Comparison of ENCODE assay signal across 29 cellular contexts in the genomic region with DNA sequence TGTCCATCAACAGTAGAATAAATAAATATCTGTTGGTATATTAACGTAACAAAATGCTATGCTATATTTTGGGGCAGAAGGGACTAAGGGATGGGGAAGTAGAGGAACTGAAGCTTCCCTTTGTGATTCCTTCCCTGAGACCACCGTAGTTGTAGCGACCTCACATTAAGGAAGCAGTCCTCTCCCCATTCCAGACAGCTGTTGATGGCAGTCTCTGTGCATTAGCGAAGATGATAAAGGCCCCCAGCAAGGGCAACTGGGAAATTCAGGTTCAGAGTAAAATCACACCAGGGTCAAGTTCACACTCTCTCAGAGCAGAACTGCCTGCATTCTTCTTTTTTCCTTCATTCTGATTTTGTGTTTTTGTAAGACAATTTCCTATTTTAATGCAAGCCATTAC.
"Had no signal": no experiment of that assay in that cellular context is flagged by ENCODE, and none has a peak within 500 bp of the region (broad histone marks: within the 10 kb centered on the region; RNA-seq: fewer than 3 reads in every experiment).

No MANE protein-coding gene starts in this region.

- ATAC-seq: naive thymus-derived CD8-positive, alpha-beta T cell; natural killer cell treated with Interleukin-12 subunit alpha and Interleukin-12 subunit beta and Interleukin-15 and Interleukin-18, amount 100 ng/mL, for 72 hours; pancreas; psoas muscle; right cardiac atrium; right lobe of liver; stimulated activated effector memory CD8-positive, alpha-beta T cell treated with anti-CD3 and anti-CD28 coated beads, Interleukin-12 subunit alpha, Interleukin-12 subunit beta, amount 100 ng/mL, for 72 hours; stimulated activated naive B cell treated with anti-CD40 and anti-IgM and Interleukin-4, amounts not matched to agents 10 μg/mL and 1 μg/mL and 100 μg/mL, for 72 hours; stimulated activated naive CD8-positive, alpha-beta T cell treated with anti-CD3 and anti-CD28 coated beads, Interleukin-15, amount 100 ng/mL, for 72 hours had no signal

- DNase-seq: naive B cell; naive thymus-derived CD8-positive, alpha-beta T cell; nephron progenitor cell; nucleus accumbens; pancreas; psoas muscle; right cardiac atrium; right lobe of liver; sigmoid colon; small intestine; stimulated activated CD4-positive, alpha-beta T cell treated with anti-CD3 and anti-CD28 coated beads, Interleukin-15, amount 100 ng/mL, for 24 hours; stimulated activated CD4-positive, alpha-beta T cell treated with anti-CD3 and anti-CD28 coated beads, Interleukin-2, amount 100 ng/mL, for 24 hours; stimulated activated CD4-positive, alpha-beta T cell treated with anti-CD3 and anti-CD28 coated beads, Interleukin-2, amount 100 ng/mL, for 48 hours; stimulated activated CD4-positive, alpha-beta T cell treated with anti-CD3 and anti-CD28 coated beads, Interleukin-4, amount 100 ng/mL, for 24 hours; stimulated activated naive B cell treated with anti-CD40 and anti-IgM and Interleukin-4, amounts not matched to agents 10 μg/mL and 1 μg/mL and 100 μg/mL, for 72 hours; stimulated activated naive CD4-positive, alpha-beta T cell treated with Interleukin-2 at 50 U/mL for 16 hours; stimulated activated naive CD8-positive, alpha-beta T cell treated with anti-CD3 and anti-CD28 coated beads, Interleukin-15, amount 100 ng/mL, for 72 hours; substantia nigra; testis; tibial artery; transverse colon; upper lobe of left lung had no signal

- H3K4me1 Mint-ChIP-seq: naive B cell; naive thymus-derived CD8-positive, alpha-beta T cell; nephron progenitor cell; neural crest cell; stimulated activated effector memory CD8-positive, alpha-beta T cell treated with anti-CD3 and anti-CD28 coated beads, Interleukin-12 subunit alpha, Interleukin-12 subunit beta, amount 100 ng/mL, for 72 hours; stimulated activated naive B cell treated with anti-CD40 and anti-IgM and Interleukin-4, amounts not matched to agents 10 μg/mL and 1 μg/mL and 100 μg/mL, for 72 hours; stimulated activated naive CD8-positive, alpha-beta T cell treated with anti-CD3 and anti-CD28 coated beads, Interleukin-15, amount 100 ng/mL, for 72 hours had no signal

- H3K9me3 ChIP-seq: neutrophil, pancreas, psoas muscle, right lobe of liver, sigmoid colon, suprapubic skin, testis, tibial artery, transverse colon, upper lobe of left lung, vagina had no signal

- H3K27me3 ChIP-seq: neutrophil, pancreas, sigmoid colon, testis, transverse colon, upper lobe of left lung, vagina had no signal

- H3K4me1 ChIP-seq: pancreas, psoas muscle, right lobe of liver, sigmoid colon, suprapubic skin, testis, tibial artery, transverse colon, upper lobe of left lung, vagina had no signal

- H3K4me3 Mint-ChIP-seq: naive B cell; naive thymus-derived CD8-positive, alpha-beta T cell; natural killer cell treated with Interleukin-12 subunit alpha and Interleukin-12 subunit beta and Interleukin-15 and Interleukin-18, amount 100 ng/mL, for 72 hours; nephron progenitor cell; neural crest cell; stimulated activated effector memory CD8-positive, alpha-beta T cell treated with anti-CD3 and anti-CD28 coated beads, Interleukin-12 subunit alpha, Interleukin-12 subunit beta, amount 100 ng/mL, for 72 hours; stimulated activated naive B cell treated with anti-CD40 and anti-IgM and Interleukin-4, amounts not matched to agents 10 μg/mL and 1 μg/mL and 100 μg/mL, for 72 hours; stimulated activated naive CD8-positive, alpha-beta T cell treated with anti-CD3 and anti-CD28 coated beads, Interleukin-15, amount 100 ng/mL, for 72 hours had no signal

- H3K27me3 Mint-ChIP-seq: progenitor cell of endocrine pancreas had no signal

- H3K9me3 Mint-ChIP-seq: natural killer cell treated with Interleukin-12 subunit alpha and Interleukin-12 subunit beta and Interleukin-15 and Interleukin-18, amount 100 ng/mL, for 72 hours; stimulated activated effector memory CD8-positive, alpha-beta T cell treated with anti-CD3 and anti-CD28 coated beads, Interleukin-12 subunit alpha, Interleukin-12 subunit beta, amount 100 ng/mL, for 72 hours; stimulated activated naive B cell treated with anti-CD40 and anti-IgM and Interleukin-4, amounts not matched to agents 10 μg/mL and 1 μg/mL and 100 μg/mL, for 72 hours; stimulated activated naive CD8-positive, alpha-beta T cell treated with anti-CD3 and anti-CD28 coated beads, Interleukin-15, amount 100 ng/mL, for 72 hours had no signal

- H3K27ac Mint-ChIP-seq: naive B cell; naive thymus-derived CD8-positive, alpha-beta T cell; natural killer cell treated with Interleukin-12 subunit alpha and Interleukin-12 subunit beta and Interleukin-15 and Interleukin-18, amount 100 ng/mL, for 72 hours; nephron progenitor cell; progenitor cell of endocrine pancreas; stimulated activated effector memory CD8-positive, alpha-beta T cell treated with anti-CD3 and anti-CD28 coated beads, Interleukin-12 subunit alpha, Interleukin-12 subunit beta, amount 100 ng/mL, for 72 hours; stimulated activated naive B cell treated with anti-CD40 and anti-IgM and Interleukin-4, amounts not matched to agents 10 μg/mL and 1 μg/mL and 100 μg/mL, for 72 hours; stimulated activated naive CD8-positive, alpha-beta T cell treated with anti-CD3 and anti-CD28 coated beads, Interleukin-15, amount 100 ng/mL, for 72 hours had no signal

- H3K36me3 Mint-ChIP-seq: naive B cell; natural killer cell treated with Interleukin-12 subunit alpha and Interleukin-12 subunit beta and Interleukin-15 and Interleukin-18, amount 100 ng/mL, for 72 hours; stimulated activated effector memory CD8-positive, alpha-beta T cell treated with anti-CD3 and anti-CD28 coated beads, Interleukin-12 subunit alpha, Interleukin-12 subunit beta, amount 100 ng/mL, for 72 hours; stimulated activated naive B cell treated with anti-CD40 and anti-IgM and Interleukin-4, amounts not matched to agents 10 μg/mL and 1 μg/mL and 100 μg/mL, for 72 hours had no signal

- H3K4me3 ChIP-seq: pancreas, psoas muscle, right lobe of liver, sigmoid colon, suprapubic skin, testis, tibial artery, transverse colon, upper lobe of left lung, vagina had no signal

- H3K27ac ChIP-seq: neutrophil, pancreas, psoas muscle, right lobe of liver, sigmoid colon, suprapubic skin, testis, tibial artery, transverse colon, upper lobe of left lung, vagina had no signal

- H3K36me3 ChIP-seq: neutrophil, pancreas, right lobe of liver, sigmoid colon, suprapubic skin, tibial artery, transverse colon, upper lobe of left lung, vagina had no signal
